ENCODE assay signal across 5 cellular contexts in genomic region chr7:45269192-45269591, GRCh38.
"Had no signal": no experiment of that assay in that cellular context is flagged by ENCODE, and none has a peak within 500 bp of the region (broad histone marks: within the 10 kb centered on the region; RNA-seq: fewer than 3 reads in every experiment).

No MANE protein-coding gene starts in this region.

- H3K27ac ChIP-seq: HL-60 had no signal

- ATAC-seq: K562 had no signal

- H3K4me3 ChIP-seq: K562 had no signal

- FAIRE-seq: HTR-8/SVneo, K562 had no signal

- DNase-seq: IMR-90, KBM-7 had no signal
